19 cellular contexts compared by ENCODE assay signal in genomic region chr13:106480511-106480910, GRCh38.
"Had no signal": no experiment of that assay in that cellular context is flagged by ENCODE, and none has a peak within 500 bp of the region (broad histone marks: within the 10 kb centered on the region; RNA-seq: fewer than 3 reads in every experiment).

No MANE protein-coding gene starts in this region.

- H3K27ac ChIP-seq: body of pancreas, psoas muscle, thyroid gland, vagina had no signal

- H3K27me3 ChIP-seq: body of pancreas, thyroid gland, vagina had no signal

- H3K9me3 ChIP-seq: body of pancreas, thyroid gland, vagina had no signal

- H3K9me3 Mint-ChIP-seq: activated naive CD8-positive, alpha-beta T cell treated with anti-CD3 and anti-CD28 coated beads, Interleukin-2, amount 50 U/mL, for 24 hours; stimulated activated effector memory CD8-positive, alpha-beta T cell treated with anti-CD3 and anti-CD28 coated beads, Interleukin-12 subunit alpha, Interleukin-12 subunit beta, amount 100 ng/mL, for 72 hours had no signal

- FAIRE-seq: colon had no signal

- DNase-seq: activated CD4-positive, alpha-beta T cell treated with anti-CD3 and anti-CD28 coated beads for 1 hour; activated CD4-positive, alpha-beta T cell treated with anti-CD3 and anti-CD28 coated beads, Interleukin-2, amount 50 U/mL, for 48 hours; activated naive CD4-positive, alpha-beta T cell treated with anti-CD3 and anti-CD28 coated beads for 36 hours; activated naive CD8-positive, alpha-beta T cell treated with anti-CD3 and anti-CD28 coated beads, Interleukin-2, amount 50 U/mL, for 24 hours; body of pancreas; caudate nucleus; hippocampal formation; left ventricle myocardium superior; naive thymus-derived CD8-positive, alpha-beta T cell; occipital lobe; psoas muscle; stimulated activated CD4-positive, alpha-beta T cell treated with anti-CD3 and anti-CD28 coated beads, Interleukin-1b, Interleukin-23, amount 100 ng/mL, for 48 hours; thyroid gland had no signal

- H3K4me3 ChIP-seq: body of pancreas, psoas muscle, thyroid gland, vagina had no signal

- H3K4me3 Mint-ChIP-seq: activated naive CD4-positive, alpha-beta T cell treated with anti-CD3 and anti-CD28 coated beads for 36 hours; activated naive CD8-positive, alpha-beta T cell treated with anti-CD3 and anti-CD28 coated beads, Interleukin-2, amount 50 U/mL, for 24 hours; memory B cell; naive thymus-derived CD8-positive, alpha-beta T cell; stimulated activated effector memory CD8-positive, alpha-beta T cell treated with anti-CD3 and anti-CD28 coated beads, Interleukin-12 subunit alpha, Interleukin-12 subunit beta, amount 100 ng/mL, for 72 hours; T-helper 2 cell treated with Interferon-gamma antibody and Interleukin-4, amounts not matched to agents 5 μg/mL and 100 μg/mL, for 36 hours had no signal

- H3K36me3 ChIP-seq: thyroid gland, vagina had no signal

- ATAC-seq: activated naive CD8-positive, alpha-beta T cell treated with anti-CD3 and anti-CD28 coated beads, Interleukin-2, amount 50 U/mL, for 24 hours; body of pancreas; left ventricle myocardium superior; naive thymus-derived CD8-positive, alpha-beta T cell; psoas muscle; stimulated activated effector memory CD8-positive, alpha-beta T cell treated with anti-CD3 and anti-CD28 coated beads, Interleukin-12 subunit alpha, Interleukin-12 subunit beta, amount 100 ng/mL, for 72 hours had no signal

- H3K36me3 Mint-ChIP-seq: memory B cell; stimulated activated effector memory CD8-positive, alpha-beta T cell treated with anti-CD3 and anti-CD28 coated beads, Interleukin-12 subunit alpha, Interleukin-12 subunit beta, amount 100 ng/mL, for 72 hours had no signal

- H3K4me1 Mint-ChIP-seq: stimulated activated effector memory CD8-positive, alpha-beta T cell treated with anti-CD3 and anti-CD28 coated beads, Interleukin-12 subunit alpha, Interleukin-12 subunit beta, amount 100 ng/mL, for 72 hours had no signal

- H3K27ac Mint-ChIP-seq: activated naive CD4-positive, alpha-beta T cell treated with anti-CD3 and anti-CD28 coated beads for 36 hours; activated naive CD8-positive, alpha-beta T cell treated with anti-CD3 and anti-CD28 coated beads, Interleukin-2, amount 50 U/mL, for 24 hours; activated T-helper 2 cell treated with anti-CD3 and anti-CD28 coated beads, Interferon-gamma antibody, Interleukin-2, Interleukin-4, amounts not matched to agents 10 μg/mL and 5 μg/mL and 100 μg/mL, durations not matched to agents 14 hours and 24 hours and 36 hours; memory B cell; naive thymus-derived CD8-positive, alpha-beta T cell; stimulated activated effector memory CD8-positive, alpha-beta T cell treated with anti-CD3 and anti-CD28 coated beads, Interleukin-12 subunit alpha, Interleukin-12 subunit beta, amount 100 ng/mL, for 72 hours; T-helper 2 cell treated with Interferon-gamma antibody and Interleukin-4, amounts not matched to agents 5 μg/mL and 100 μg/mL, for 36 hours had no signal
